Comparison of ENCODE assay signal across 21 cellular contexts in genomic region chr6:27422651-27423332, GRCh38. TPM values are rescaled to one million over a fixed set of nuclear protein-coding genes. Genes with fewer than 3 reads are reported as not detected.
DNase-seq lines count a peak whose midpoint lies in the region; FAIRE-seq and TF ChIP-seq lines count a peak whose summit lies in the region.
"Had no signal": no experiment of that assay in that cellular context is flagged by ENCODE, and none has a peak within 500 bp of the region (broad histone marks: within the 10 kb centered on the region; RNA-seq: fewer than 3 reads in every experiment).

No MANE protein-coding gene starts in this region.

- no peak overlapping the region for H3K27ac Mint-ChIP-seq in glutamatergic neuron (ENCODE audit: unreplicated experiment)
- no peak overlapping the region for H3K27ac Mint-ChIP-seq in activated T-cell treated with anti-CD3 and anti-CD28 coated beads, Interleukin-2, amount 50 U/mL, for 24 hours
- H3K27ac Mint-ChIP-seq: activated naive CD8-positive, alpha-beta T cell treated with anti-CD3 and anti-CD28 coated beads, Interleukin-2, amount 50 U/mL, for 24 hours; CD4-positive, CD25-positive, alpha-beta regulatory T cell; IgD-negative memory B cell had no signal

- TF ChIP-seq CTCF in glutamatergic neuron (IDR thresholded peaks at IDR 0.05; ENCODE audit: partially characterized antibody, unreplicated experiment) (no peak), D721Med (IDR thresholded peaks at IDR 0.05; ENCODE audit: insufficient read depth, missing control alignments) (no peak)

- peaks cover 1% of the 10 kb centered on the region for H3K9me3 Mint-ChIP-seq in glutamatergic neuron (ENCODE audit: unreplicated experiment)
- no peaks in the 10 kb centered on the region for H3K9me3 Mint-ChIP-seq in activated T-cell treated with anti-CD3 and anti-CD28 coated beads, Interleukin-2, amount 50 U/mL, for 24 hours
- H3K9me3 Mint-ChIP-seq: activated naive CD8-positive, alpha-beta T cell treated with anti-CD3 and anti-CD28 coated beads, Interleukin-2, amount 50 U/mL, for 24 hours had no signal

- DNase-seq in H7 (peak; percentile 48), adipocyte (ENCODE audit: low read depth) (no peak), glutamatergic neuron (peak; percentile 43), pons (ENCODE audit: low spot score) (peak; percentile 15), NCI-H2171 treated with DMSO at 0.1 percent for 48 hours (lab: John Stamatoyannopoulos, UW) (no peak), D721Med (ENCODE audit: insufficient read length, low spot score) (no peak)
- DNase-seq in activated T-cell treated with anti-CD3 and anti-CD28 coated beads, Interleukin-2, amount 50 U/mL, for 24 hours: no peak
- DNase-seq in activated effector memory CD4-positive, alpha-beta T cell treated with Interleukin-2 at 50 U/mL for 16 hours: no peak
- DNase-seq: activated naive CD8-positive, alpha-beta T cell treated with anti-CD3 and anti-CD28 coated beads, Interleukin-2, amount 50 U/mL, for 24 hours; CD4-positive, CD25-positive, alpha-beta regulatory T cell; dermis blood vessel endothelial cell; DMS153; GF-D8; MG63; NCI-H1694; SK-N-SH; stimulated activated CD8-positive, alpha-beta memory T cell treated with anti-CD3 and anti-CD28 coated beads, Interleukin-4, amount 100 ng/mL, for 48 hours; T-helper 9 cell had no signal

- no peak for FAIRE-seq in D721Med (lab: Jason Lieb, UNC)
- FAIRE-seq: bronchial epithelial cell, RCC 7860 had no signal

- peak overlapping the region; percentile 76 for H3K4me3 Mint-ChIP-seq in glutamatergic neuron (ENCODE audit: unreplicated experiment)
- no peak overlapping the region for H3K4me3 Mint-ChIP-seq in activated T-cell treated with anti-CD3 and anti-CD28 coated beads, Interleukin-2, amount 50 U/mL, for 24 hours
- H3K4me3 Mint-ChIP-seq: activated naive CD8-positive, alpha-beta T cell treated with anti-CD3 and anti-CD28 coated beads, Interleukin-2, amount 50 U/mL, for 24 hours; CD4-positive, CD25-positive, alpha-beta regulatory T cell; IgD-negative memory B cell had no signal

- H3K9ac ChIP-seq in adipocyte (ENCODE audit: low read length): no peak overlapping the region
- H3K9ac ChIP-seq: SK-N-SH had no signal

- H3K4me1 Mint-ChIP-seq in glutamatergic neuron (ENCODE audit: low read depth, unreplicated experiment): peaks cover 2% of the 10 kb centered on the region
- H3K4me1 Mint-ChIP-seq in activated T-cell treated with anti-CD3 and anti-CD28 coated beads, Interleukin-2, amount 50 U/mL, for 24 hours (ENCODE audit: low read depth): no peaks in the 10 kb centered on the region
- H3K4me1 Mint-ChIP-seq: activated naive CD8-positive, alpha-beta T cell treated with anti-CD3 and anti-CD28 coated beads, Interleukin-2, amount 50 U/mL, for 24 hours; CD4-positive, CD25-positive, alpha-beta regulatory T cell; IgD-negative memory B cell had no signal

- H3K9me3 ChIP-seq in adipocyte (ENCODE audit: control insufficient read depth, low read length): peaks cover 11% of the 10 kb centered on the region
- H3K9me3 ChIP-seq: SK-N-SH had no signal

- H3K36me3 ChIP-seq in H7 (replicated peaks; ENCODE audit: control insufficient read depth, insufficient read depth, low read length) (no peaks in the 10 kb centered on the region), adipocyte (ENCODE audit: control insufficient read depth, insufficient read depth, low read length, severe bottlenecking) (no peaks in the 10 kb centered on the region)
- H3K36me3 ChIP-seq: MG63 had no signal

- no peaks in the 10 kb centered on the region for H3K4me1 ChIP-seq in adipocyte (ENCODE audit: control insufficient read depth, insufficient read depth, low read length)

- H3K27me3 Mint-ChIP-seq in glutamatergic neuron (ENCODE audit: unreplicated experiment): no peaks in the 10 kb centered on the region
- peaks cover 35% of the 10 kb centered on the region for H3K27me3 Mint-ChIP-seq in activated T-cell treated with anti-CD3 and anti-CD28 coated beads, Interleukin-2, amount 50 U/mL, for 24 hours
- H3K27me3 Mint-ChIP-seq: IgD-negative memory B cell had no signal

- H3K36me3 Mint-ChIP-seq in glutamatergic neuron (ENCODE audit: unreplicated experiment): no peaks in the 10 kb centered on the region
- no peaks in the 10 kb centered on the region for H3K36me3 Mint-ChIP-seq in activated T-cell treated with anti-CD3 and anti-CD28 coated beads, Interleukin-2, amount 50 U/mL, for 24 hours (ENCODE audit: low read depth)
- H3K36me3 Mint-ChIP-seq: CD4-positive, CD25-positive, alpha-beta regulatory T cell had no signal

- H3K27me3 ChIP-seq in H7 (ENCODE audit: control insufficient read depth, insufficient read depth, low read length) (no peaks in the 10 kb centered on the region), adipocyte (replicated peaks; ENCODE audit: control insufficient read depth, insufficient read depth, low read length) (no peaks in the 10 kb centered on the region)
- H3K27me3 ChIP-seq: MG63 had no signal

- H3K4me3 ChIP-seq in H7 (ENCODE audit: insufficient read depth, low read depth, low read length) (no peak overlapping the region), adipocyte (ENCODE audit: low read length) (peak overlapping the region; percentile 47)
- H3K4me3 ChIP-seq: MG63 had no signal

RNA-seq across cellular contexts. Expression of gene ZNF391, which starts 34.2 kb away (rescaled TPM):
- 3.1 and 5.1 TPM in 2 replicates for total RNA-seq in H7 (2014; rRNA removed; shearing (Covaris generic))
- total RNA-seq in glutamatergic neuron (ENCODE audit: unreplicated experiment): 8.3 TPM

RNA-seq across cellular contexts. Expression of gene ZNF184, which starts 50.1 kb away (rescaled TPM):
- 5.8 and 7.9 TPM in 2 replicates for total RNA-seq in H7 (2014; rRNA removed; shearing (Covaris generic))
- total RNA-seq in glutamatergic neuron (ENCODE audit: unreplicated experiment): 10.8 TPM

Comparison
In these comparisons a context has a peak if more than half of its experiments do, and no peak if none do; other contexts are left out.
1. DNase-seq: peak in H7 (single experiment), glutamatergic neuron (single experiment) and pons (single experiment); none in adipocyte (single experiment), activated T-cell treated with anti-CD3 and anti-CD28 coated beads, Interleukin-2, amount 50 U/mL, for 24 hours (single experiment), activated effector memory CD4-positive, alpha-beta T cell treated with Interleukin-2 at 50 U/mL for 16 hours (single experiment), NCI-H2171 treated with DMSO at 0.1 percent for 48 hours (single experiment) and D721Med (single experiment).